Comparison of ENCODE assay signal across 8 cellular contexts in the genomic region with DNA sequence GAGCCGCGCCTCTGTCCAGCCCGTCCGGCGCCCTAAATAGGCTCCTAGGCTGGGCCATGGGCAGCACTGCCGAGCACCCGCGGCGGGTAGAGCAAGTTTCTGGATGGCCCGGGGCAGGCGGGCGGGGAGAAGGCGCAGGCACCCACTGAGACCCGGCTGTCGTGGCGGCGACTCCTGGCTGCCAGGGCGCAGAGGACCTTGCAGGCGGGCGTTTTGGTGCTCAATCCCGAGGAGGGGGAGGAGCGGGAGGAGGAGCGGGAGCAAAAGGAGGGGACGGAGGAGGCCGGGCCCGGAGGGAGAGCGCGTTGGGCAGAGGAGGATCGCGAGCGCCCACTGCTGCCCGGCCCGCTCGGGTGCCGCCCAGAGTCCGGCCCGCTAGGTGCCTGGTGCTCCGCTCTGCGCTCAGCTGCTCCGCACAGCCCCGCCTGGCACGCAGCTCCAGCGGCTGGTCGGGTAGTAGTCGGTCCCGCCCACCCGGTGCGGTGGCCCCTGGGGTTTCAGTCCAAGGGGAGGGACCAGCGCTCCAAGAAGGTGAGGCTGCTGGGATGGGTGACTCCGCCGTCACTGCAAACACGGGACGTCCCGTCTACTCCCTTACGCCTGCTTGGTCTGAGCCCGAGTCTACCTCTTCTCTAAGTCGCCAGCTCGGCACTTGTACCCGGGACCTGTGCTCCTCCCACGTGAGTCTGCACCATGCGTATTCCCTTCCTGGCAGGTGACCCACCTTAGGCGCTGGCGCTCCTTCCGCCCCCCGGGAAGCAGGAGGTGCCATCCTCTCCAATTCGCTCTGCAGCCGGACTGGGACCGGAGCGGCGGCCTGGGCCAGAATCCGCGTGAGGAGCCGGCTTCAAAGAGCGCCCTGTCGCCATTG. TPM values are rescaled to one million over a fixed set of nuclear protein-coding genes. Genes with fewer than 3 reads are reported as not detected.
A peak's percentile ranks its signal among the peaks of the same experiment; 100 is the strongest.
DNase-seq lines count a peak whose midpoint lies in the region; ATAC-seq lines count a peak whose summit lies in the region.

HS3ST1 (minus strand) TSS at position 194 of the 871 bp plus-strand sequence. CDS start 28,889 bp downstream, outside the sequence.

- H2BK12ac ChIP-seq in trophoblast cell (ENCODE audit: low read length) = no peak within 1 kb of the TSS

- no peak within 1 kb of the TSS for H2BK5ac ChIP-seq in trophoblast cell (ENCODE audit: low read depth, low read length, poor library complexity)

- no CpG with 5 or more reads among the region's 75 CpGs for WGBS in trophoblast cell (ENCODE audit: extremely low coverage, insufficient coverage, insufficient read length)

- H3K14ac ChIP-seq in trophoblast cell (ENCODE audit: low read length) = no peak within 1 kb of the TSS

- peak within 1 kb of the TSS; percentile 55 to 84 (median 64) for H3K4me3 ChIP-seq in BLaER1 treated with 17β-estradiol and CSF1 and Interleukin-3, amounts not matched to agents 10 nM and 100 nM
- H3K4me3 ChIP-seq in trophoblast cell (ENCODE audit: low read depth, low read length) = peak within 1 kb of the TSS; percentile 75

- no peak within 1 kb of the TSS for H3K23ac ChIP-seq in trophoblast cell (ENCODE audit: low read length)

- H2AFZ ChIP-seq in trophoblast cell (ENCODE audit: insufficient read depth, low read length, poor library complexity) = peak within 1 kb of the TSS; percentile 65

- no peak within 1 kb of the TSS for H2BK120ac ChIP-seq in trophoblast cell (ENCODE audit: insufficient read depth, low read length, poor library complexity)

- H4K20me1 ChIP-seq in BLaER1 treated with 17β-estradiol and CSF1 and Interleukin-3, amounts not matched to agents 10 nM and 100 nM = peaks cover 0 to 39% (median 0%) of the 10 kb centered on the region in 11 experiments; a peak in 4 of 22 replicates

- H3K27me3 ChIP-seq in BLaER1 treated with 17β-estradiol and CSF1 and Interleukin-3, amounts not matched to agents 10 nM and 100 nM = peaks cover 25 to 51% (median 43%) of the 10 kb centered on the region in 11 experiments
- peaks cover 7% of the 10 kb centered on the region for H3K27me3 ChIP-seq in trophoblast cell (ENCODE audit: insufficient read depth, low read length)

- peaks cover 12 to 71% (median 16%) of the 10 kb centered on the region in 10 experiments; a peak in 19 of 20 replicates for H3K4me1 ChIP-seq in BLaER1 treated with 17β-estradiol and CSF1 and Interleukin-3, amounts not matched to agents 10 nM and 100 nM
- peaks cover 9 to 16% of the 10 kb centered on the region in 2 experiments for H3K4me1 ChIP-seq in trophoblast cell (ENCODE audit: control insufficient read depth in 1 of 2, insufficient read depth in 2 of 2, low read length in 2 of 2)

- intact Hi-C loops in left ventricle myocardium superior (cut with micrococcal nuclease) = no loop called here

- H3K36me3 ChIP-seq in BLaER1 treated with 17β-estradiol and CSF1 and Interleukin-3, amounts not matched to agents 10 nM and 100 nM = peaks cover 0 to under 1% (median 0%) of the 10 kb centered on the region in 11 experiments; a peak in 1 of 22 replicates
- H3K36me3 ChIP-seq in trophoblast cell (ENCODE audit: control insufficient read depth in 1 of 2, insufficient read depth in 2 of 2, low read length in 2 of 2) = no peaks in the 10 kb centered on the region

- peaks cover 2% of the 10 kb centered on the region for H3K79me1 ChIP-seq in trophoblast cell (ENCODE audit: low read length)

- H3K9me3 ChIP-seq in BLaER1 treated with 17β-estradiol and CSF1 and Interleukin-3, amounts not matched to agents 10 nM and 100 nM (replicated peaks in 1 of 11) = peaks cover 0 to 25% (median 7%) of the 10 kb centered on the region in 11 experiments; a peak in 12 of 22 replicates
- no peaks in the 10 kb centered on the region for H3K9me3 ChIP-seq in trophoblast cell (ENCODE audit: insufficient read depth, low read depth, low read length)

- H3K9ac ChIP-seq in BLaER1 treated with 17β-estradiol and CSF1 and Interleukin-3, amounts not matched to agents 10 nM and 100 nM = peak within 1 kb of the TSS; percentile 27 to 81 (median 56); a peak in 19 of 22 replicates
- no peak within 1 kb of the TSS for H3K9ac ChIP-seq in trophoblast cell (ENCODE audit: low read length)

- H4K91ac ChIP-seq in trophoblast cell (ENCODE audit: low read depth, low read length) = no peak within 1 kb of the TSS

- no peak within 1 kb of the TSS for H2AK5ac ChIP-seq in trophoblast cell (ENCODE audit: low read length)

- no peak within 1 kb of the TSS for H3K18ac ChIP-seq in trophoblast cell (ENCODE audit: low read length)

- peak within 1 kb of the TSS in 4 of 11 experiments; percentile 18 to 53 (median 34); a peak in 5 of 22 replicates for H3K27ac ChIP-seq in BLaER1 treated with 17β-estradiol and CSF1 and Interleukin-3, amounts not matched to agents 10 nM and 100 nM
- H3K27ac ChIP-seq in trophoblast cell (ENCODE audit: low read depth, low read length) = no peak within 1 kb of the TSS

- H3K4me2 ChIP-seq in BLaER1 treated with 17β-estradiol and CSF1 and Interleukin-3, amounts not matched to agents 10 nM and 100 nM = peak within 1 kb of the TSS; percentile 82 to 95 (median 91)
- H3K4me2 ChIP-seq in trophoblast cell (ENCODE audit: low read length) = peak within 1 kb of the TSS; percentile 90

- no peak within 1 kb of the TSS for H4K12ac ChIP-seq in trophoblast cell (ENCODE audit: low read depth, low read length)

- H3K4ac ChIP-seq in trophoblast cell (ENCODE audit: low read depth, low read length) = no peak within 1 kb of the TSS

- peak; percentile 78 for ATAC-seq in GM19035 (IDR thresholded peaks at IDR 0.05; ENCODE audit: unreplicated experiment)
- peak; percentile 82 for ATAC-seq in HG03175 (IDR thresholded peaks at IDR 0.05; ENCODE audit: unreplicated experiment)
- ATAC-seq in left ventricle myocardium superior = peak; percentile 98

- peak within 1 kb of the TSS; percentile 20 for H4K8ac ChIP-seq in trophoblast cell (ENCODE audit: low read depth, low read length)

- no peaks in the 10 kb centered on the region for H3K79me2 ChIP-seq in trophoblast cell (ENCODE audit: control insufficient read depth, insufficient read depth, low read length, poor library complexity)

- DNase-seq in NCI-H510A (lab: John Stamatoyannopoulos, UW) (peak; percentile 83), amniotic epithelial cell (ENCODE audit: low read depth) (peak; percentile 45), left ventricle myocardium superior (peak; percentile 89), trophoblast cell (peak; percentile 84 to 91), SK-N-DZ (ENCODE audit: low spot score) (no peak)

RNA-seq across cellular contexts. Expression of gene HS3ST1, which starts in this region (rescaled TPM):
- total RNA-seq in left ventricle myocardium superior = 0.94 TPM
- polyA plus RNA-seq in trophoblast cell (2013) = 1.3 and 1.7 TPM in 2 replicates
- polyA plus RNA-seq in SK-N-DZ (2014; cell fraction: cytosol; rRNA removed) = not detected in 2 replicates
- not detected in 2 replicates for polyA plus RNA-seq in SK-N-DZ (2014; cell fraction: nucleus; rRNA removed)

Comparison
In these comparisons a context has a peak if more than half of its experiments do, and no peak if none do; other contexts are left out.
1. Peak in DNase-seq and ATAC-seq in left ventricle myocardium superior; RNA of the gene not detected or under 1 TPM.